22 cellular contexts compared by ENCODE assay signal in the genomic region with DNA sequence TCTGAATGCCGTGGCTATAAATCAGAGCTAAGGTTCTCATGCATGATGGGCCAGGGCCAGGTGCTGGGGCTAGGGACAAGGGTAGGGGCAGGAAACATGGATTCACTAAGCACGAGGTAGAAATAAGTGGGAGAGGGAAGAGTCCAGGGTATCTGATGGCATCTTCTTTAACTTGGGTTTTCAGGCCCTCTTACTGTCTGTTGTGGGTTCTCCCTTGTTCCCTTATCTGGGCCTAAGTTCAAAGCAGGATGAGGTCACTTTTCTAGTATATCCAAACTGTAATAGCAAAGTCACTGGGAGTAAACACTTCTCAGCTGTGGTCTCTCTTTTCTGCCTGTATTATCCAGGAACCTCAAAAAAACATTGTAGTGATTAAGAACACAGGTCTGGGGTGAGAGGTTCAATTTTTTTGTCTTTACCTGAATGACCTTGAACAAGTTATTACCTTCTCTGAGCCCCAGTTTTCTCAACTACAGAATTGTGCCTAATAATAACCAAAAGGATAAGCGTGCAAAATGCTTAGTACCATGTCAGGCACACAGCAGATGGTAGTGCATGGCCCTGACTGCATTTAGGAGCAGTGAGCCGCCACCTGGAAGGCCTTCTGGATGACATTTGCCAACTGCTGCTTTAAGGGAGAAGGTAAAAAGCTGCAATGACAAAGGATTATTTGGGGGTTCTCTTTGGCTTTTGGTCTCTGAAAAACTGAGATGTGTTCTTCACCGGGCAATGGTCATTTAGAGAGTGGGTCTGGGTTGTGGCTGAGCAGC. TPM values are rescaled to one million over a fixed set of nuclear protein-coding genes. Genes with fewer than 3 reads are reported as not detected.
DNase-seq lines count a peak whose midpoint lies in the region; ATAC-seq, FAIRE-seq and TF ChIP-seq lines count a peak whose summit lies in the region.
"Had no signal": no experiment of that assay in that cellular context is flagged by ENCODE, and none has a peak within 500 bp of the region (broad histone marks: within the 10 kb centered on the region; RNA-seq: fewer than 3 reads in every experiment).

No MANE protein-coding gene starts in this region.

- H3K4me2 ChIP-seq in mammary epithelial cell (ENCODE audit: insufficient read depth, low read depth, low read length) (no peak overlapping the region), astrocyte (ENCODE audit: low read length) (no peak overlapping the region)
- H3K4me2 ChIP-seq: PC-9 had no signal

- ATAC-seq in left ventricle myocardium superior (peak; percentile 39), GM21447 (IDR thresholded peaks at IDR 0.05; ENCODE audit: unreplicated experiment) (no peak)
- ATAC-seq in activated T-helper 17 cell treated with anti-CD3 and anti-CD28 coated beads, Interleukin-2, amount 50 U/mL, for 72 hours (replicated peaks) = no peak
- ATAC-seq: stimulated activated effector memory CD8-positive, alpha-beta T cell treated with anti-CD3 and anti-CD28 coated beads, Interleukin-12 subunit alpha, Interleukin-12 subunit beta, amount 100 ng/mL, for 72 hours; WTC11 had no signal

- H2AFZ ChIP-seq in mammary epithelial cell (ENCODE audit: low read depth, low read length) (no peak overlapping the region), astrocyte (ENCODE audit: low read depth, low read length) (no peak overlapping the region)
- H2AFZ ChIP-seq: PC-9 had no signal

- 95% methylated on average over 5 of the region's 5 CpGs for WGBS in mammary epithelial cell (ENCODE audit: low coverage, missing lambda C conversion rate)
- 66% methylated on average over 5 of the region's 5 CpGs for WGBS in urinary bladder

- H4K20me1 ChIP-seq in mammary epithelial cell (ENCODE audit: insufficient read depth, low read length) (no peaks in the 10 kb centered on the region), astrocyte (ENCODE audit: insufficient read depth, low read length) (no peaks in the 10 kb centered on the region)

- intact Hi-C loops in MCF 10A (cut with micrococcal nuclease) (no loop called here), mammary epithelial cell (cut with micrococcal nuclease) (no loop called here), left ventricle myocardium superior (cut with micrococcal nuclease) (no loop called here)

- no peak overlapping the region for H3K9ac ChIP-seq in mammary epithelial cell (ENCODE audit: insufficient read depth, low read length)
- H3K9ac ChIP-seq in astrocyte (ENCODE audit: low read length) = no peak overlapping the region

- no peak overlapping the region for H3K4me3 ChIP-seq in mammary epithelial cell (replicated peaks in 1 of 3; ENCODE audit: insufficient read depth in 1 of 3, low read depth in 2 of 3, low read length in 3 of 3)
- H3K4me3 ChIP-seq in astrocyte (ENCODE audit: insufficient read depth, low read depth, low read length) = no peak overlapping the region
- H3K4me3 ChIP-seq in urinary bladder (ENCODE audit: low read depth, low read length) = no peak overlapping the region
- H3K4me3 ChIP-seq: PC-9, upper lobe of left lung had no signal

- POLR2A ChIA-PET in MCF 10A (lab: Yijun Ruan, JAX) = no interaction called here

- H3K4me1 ChIP-seq in mammary epithelial cell (ENCODE audit: insufficient read depth, low read length) (peaks cover 23% of the 10 kb centered on the region), astrocyte (ENCODE audit: insufficient read depth, low read length) (no peaks in the 10 kb centered on the region), urinary bladder (ENCODE audit: insufficient read depth) (no peaks in the 10 kb centered on the region)

- no peak for FAIRE-seq in astrocyte (lab: Jason Lieb, UNC)
- FAIRE-seq: endometrium had no signal

- no peaks in the 10 kb centered on the region for H3K9me3 Mint-ChIP-seq in MCF 10A (ENCODE audit: unreplicated experiment)
- H3K9me3 Mint-ChIP-seq in astrocyte (ENCODE audit: unreplicated experiment) = no peaks in the 10 kb centered on the region
- no peaks in the 10 kb centered on the region for H3K9me3 Mint-ChIP-seq in activated T-helper 17 cell treated with anti-CD3 and anti-CD28 coated beads, Interleukin-2, amount 50 U/mL, for 72 hours
- H3K9me3 Mint-ChIP-seq: activated naive CD4-positive, alpha-beta T cell treated with anti-CD3 and anti-CD28 coated beads, Interleukin-2, amount 10 ng/mL, durations not matched to agents 7 days and 5 days; CD8-positive, alpha-beta memory T cell; naive B cell; stimulated activated effector memory CD8-positive, alpha-beta T cell treated with anti-CD3 and anti-CD28 coated beads, Interleukin-12 subunit alpha, Interleukin-12 subunit beta, amount 100 ng/mL, for 72 hours; WTC11 had no signal

- no TSS peak for BruUV-seq in MCF 10A (replicated peaks; lab: Mats Ljungman, UMichigan)
- BruUV-seq in mammary epithelial cell (replicated peaks; lab: Mats Ljungman, UMichigan) = no TSS peak

- H3K27me3 ChIP-seq in mammary epithelial cell (ENCODE audit: insufficient read depth, low read length) (no peaks in the 10 kb centered on the region), astrocyte (ENCODE audit: insufficient read depth, low read length) (no peaks in the 10 kb centered on the region)
- H3K27me3 ChIP-seq: upper lobe of left lung had no signal

- H3K9me3 ChIP-seq in mammary epithelial cell (replicated peaks; ENCODE audit: insufficient read depth, low read length) = no peaks in the 10 kb centered on the region
- no peaks in the 10 kb centered on the region for H3K9me3 ChIP-seq in astrocyte (ENCODE audit: insufficient read depth, low read depth, low read length)
- H3K9me3 ChIP-seq: upper lobe of left lung had no signal

- H3K36me3 ChIP-seq in mammary epithelial cell (ENCODE audit: insufficient read depth, low read length) (peaks cover 14% of the 10 kb centered on the region), astrocyte (ENCODE audit: insufficient read depth, low read length) (peaks cover 6% of the 10 kb centered on the region), urinary bladder (ENCODE audit: insufficient read depth) (no peaks in the 10 kb centered on the region)
- H3K36me3 ChIP-seq: upper lobe of left lung had no signal

- H3K4me1 Mint-ChIP-seq in MCF 10A (ENCODE audit: insufficient read depth, unreplicated experiment) (peaks cover under 1% of the 10 kb centered on the region), astrocyte (ENCODE audit: low read depth, unreplicated experiment) (peaks cover 32% of the 10 kb centered on the region)
- H3K4me1 Mint-ChIP-seq in activated T-helper 17 cell treated with anti-CD3 and anti-CD28 coated beads, Interleukin-2, amount 50 U/mL, for 72 hours = peaks cover under 1% of the 10 kb centered on the region

- peaks cover 7% of the 10 kb centered on the region for H3K79me2 ChIP-seq in mammary epithelial cell (ENCODE audit: insufficient read depth, low read length)
- no peaks in the 10 kb centered on the region for H3K79me2 ChIP-seq in astrocyte (ENCODE audit: insufficient read depth, low read length)

- in situ Hi-C loops in mammary epithelial cell (cut with MboI; ENCODE audit: low sequenced_read_pairs in 2 of 2) = loop anchor here (10.0 to 25.0 kb wide), 3 partner anchors 88 to 162 kb away; partner anchors contain the start of gene ZSCAN20 (in 1 of the 2)

- TF ChIP-seq CTCF in MCF 10A (IDR thresholded peaks at IDR 0.05; ENCODE audit: unreplicated experiment) (no peak), mammary epithelial cell (conservative IDR thresholded peaks at IDR 0.05 in 1 of 2, IDR thresholded peaks at IDR 0.05 in 1 of 2; ENCODE audit: extremely low read depth in 1 of 2, insufficient read depth in 1 of 2, low read depth in 1 of 2, low read length in 2 of 2) (no peak), astrocyte (IDR thresholded peaks at IDR 0.05; ENCODE audit: insufficient read depth, low read depth, low read length) (no peak)

- H3K27me3 Mint-ChIP-seq in MCF 10A (ENCODE audit: insufficient read depth, unreplicated experiment) (no peaks in the 10 kb centered on the region), astrocyte (ENCODE audit: low read depth, unreplicated experiment) (peaks cover 10% of the 10 kb centered on the region)
- peaks cover 1% of the 10 kb centered on the region for H3K27me3 Mint-ChIP-seq in activated T-helper 17 cell treated with anti-CD3 and anti-CD28 coated beads, Interleukin-2, amount 50 U/mL, for 72 hours

- CTCF ChIA-PET in MCF 10A (lab: Yijun Ruan, JAX) = no interaction called here
- CTCF ChIA-PET in mammary epithelial cell (lab: Charles Lee; ENCODE audit: low non-redundant PET) = no interaction called here

- H3K27ac ChIP-seq in mammary epithelial cell (ENCODE audit: insufficient read depth, low read depth, low read length) (no peak overlapping the region), astrocyte (ENCODE audit: low read depth, low read length) (no peak overlapping the region), urinary bladder (ENCODE audit: low read depth) (peak overlapping the region; percentile 11)
- H3K27ac ChIP-seq: PC-9, upper lobe of left lung had no signal

- dilution Hi-C loops in mammary epithelial cell (cut with HindIII; ENCODE audit: low sequenced_read_pairs) = no loop called here

- peaks cover 13% of the 10 kb centered on the region for H3K36me3 Mint-ChIP-seq in MCF 10A (ENCODE audit: insufficient read depth, unreplicated experiment)
- H3K36me3 Mint-ChIP-seq in astrocyte (ENCODE audit: low read depth, unreplicated experiment) = peaks cover 23% of the 10 kb centered on the region
- no peaks in the 10 kb centered on the region for H3K36me3 Mint-ChIP-seq in activated T-helper 17 cell treated with anti-CD3 and anti-CD28 coated beads, Interleukin-2, amount 50 U/mL, for 72 hours (ENCODE audit: low read depth)
- H3K36me3 Mint-ChIP-seq: activated naive CD4-positive, alpha-beta T cell treated with anti-CD3 and anti-CD28 coated beads, Interleukin-2, amount 10 ng/mL, durations not matched to agents 7 days and 5 days; CD8-positive, alpha-beta memory T cell; naive B cell; stimulated activated effector memory CD8-positive, alpha-beta T cell treated with anti-CD3 and anti-CD28 coated beads, Interleukin-12 subunit alpha, Interleukin-12 subunit beta, amount 100 ng/mL, for 72 hours; WTC11 had no signal

- DNase-seq in MCF 10A (ENCODE audit: unreplicated experiment) (no peak), mammary epithelial cell (no peak), astrocyte (ENCODE audit: low read depth) (peak; percentile 55), left ventricle myocardium superior (no peak), DMS79 treated with DMSO at 0.1 percent for 48 hours (lab: John Stamatoyannopoulos, UW) (no peak)
- DNase-seq: activated naive CD4-positive, alpha-beta T cell treated with anti-CD3 and anti-CD28 coated beads, Interleukin-2, amount 10 ng/mL, durations not matched to agents 7 days and 5 days; CD8-positive, alpha-beta memory T cell; hippocampal formation; MV-4-11; naive B cell; PC-9; stimulated activated CD4-positive, alpha-beta T cell treated with anti-CD3 and anti-CD28 coated beads, Interleukin-4, amount 100 ng/mL, for 4 hours had no signal

- H3K4me3 Mint-ChIP-seq in MCF 10A (ENCODE audit: unreplicated experiment) (no peak overlapping the region), astrocyte (ENCODE audit: unreplicated experiment) (no peak overlapping the region)
- H3K4me3 Mint-ChIP-seq in activated T-helper 17 cell treated with anti-CD3 and anti-CD28 coated beads, Interleukin-2, amount 50 U/mL, for 72 hours = no peak overlapping the region
- H3K4me3 Mint-ChIP-seq: activated naive CD4-positive, alpha-beta T cell treated with anti-CD3 and anti-CD28 coated beads, Interleukin-2, amount 10 ng/mL, durations not matched to agents 7 days and 5 days; CD8-positive, alpha-beta memory T cell; naive B cell; stimulated activated effector memory CD8-positive, alpha-beta T cell treated with anti-CD3 and anti-CD28 coated beads, Interleukin-12 subunit alpha, Interleukin-12 subunit beta, amount 100 ng/mL, for 72 hours; WTC11 had no signal

- peak overlapping the region; percentile 37 for H3K27ac Mint-ChIP-seq in MCF 10A (ENCODE audit: low read depth, unreplicated experiment)
- H3K27ac Mint-ChIP-seq in astrocyte (ENCODE audit: unreplicated experiment) = peak overlapping the region; percentile 41
- H3K27ac Mint-ChIP-seq in activated T-helper 17 cell treated with anti-CD3 and anti-CD28 coated beads, Interleukin-2, amount 50 U/mL, for 72 hours = no peak overlapping the region
- H3K27ac Mint-ChIP-seq: activated naive CD4-positive, alpha-beta T cell treated with anti-CD3 and anti-CD28 coated beads, Interleukin-2, amount 10 ng/mL, durations not matched to agents 7 days and 5 days; stimulated activated effector memory CD8-positive, alpha-beta T cell treated with anti-CD3 and anti-CD28 coated beads, Interleukin-12 subunit alpha, Interleukin-12 subunit beta, amount 100 ng/mL, for 72 hours; WTC11 had no signal

RNA-seq across cellular contexts. Expression of gene A3GALT2, which starts 53.6 kb away (rescaled TPM):
- total RNA-seq in MCF 10A (2022) (0.32 TPM in 1 of 2 replicates, not detected in the other), mammary epithelial cell (not detected), astrocyte (not detected in 2 replicates), left ventricle myocardium superior (not detected), urinary bladder (not detected)
- polyA plus RNA-seq in mammary epithelial cell (not detected), urinary bladder (not detected)
- not detected for polyA minus RNA-seq in mammary epithelial cell
- total RNA-seq in activated T-helper 17 cell treated with anti-CD3 and anti-CD28 coated beads, Interleukin-2, amount 50 U/mL, for 72 hours = not detected
- total RNA-seq: A172; bronchial epithelial cell; CD8-positive, alpha-beta memory T cell; PC-9; renal cortical epithelial cell; WTC11 had no signal
- polyA plus RNA-seq: CD8-positive, alpha-beta memory T cell had no signal

RNA-seq across cellular contexts. Expression of gene PHC2, which starts 56.4 kb away (rescaled TPM):
- total RNA-seq in MCF 10A (2022) (117 and 137 TPM in 2 replicates), mammary epithelial cell (100 to 1,000 TPM; 136 to 140 TPM), astrocyte (112 and 113 TPM in 2 replicates), left ventricle myocardium superior (118 TPM), urinary bladder (49.2 TPM)
- polyA plus RNA-seq in mammary epithelial cell (106 TPM), urinary bladder (179 TPM)
- polyA minus RNA-seq in mammary epithelial cell = 144 TPM
- 10 to 100 TPM; 21.4 to 27.3 TPM for total RNA-seq in activated T-helper 17 cell treated with anti-CD3 and anti-CD28 coated beads, Interleukin-2, amount 50 U/mL, for 72 hours
